ENCODE assay signal across 17 cellular contexts in genomic region chr2:142748559-142749099, GRCh38.
"Had no signal": no experiment of that assay in that cellular context is flagged by ENCODE, and none has a peak within 500 bp of the region (broad histone marks: within the 10 kb centered on the region; RNA-seq: fewer than 3 reads in every experiment).

No MANE protein-coding gene starts in this region.

- H3K27ac ChIP-seq: KMS-11, SJSA1, SK-N-MC had no signal

- H3K4me1 ChIP-seq: SJSA1 had no signal

- H3K9me3 ChIP-seq: SJSA1 had no signal

- H3K9ac ChIP-seq: KMS-11 had no signal

- H3K36me3 ChIP-seq: SJSA1 had no signal

- DNase-seq: Kasumi-1, MM.1S, NCI-H1092 treated with DMSO at 0.1 percent for 48 hours, NCI-H1436, NCI-H187, NCI-H2029, NCI-H2081 treated with DMSO at 0.1 percent for 48 hours, NCI-H2171, NCI-H524, NCI-H526 treated with DMSO at 0.1 percent for 48 hours, NCI-H748 treated with DMSO at 0.1 percent for 48 hours, Right ventricle myocardium superior, RPMI8226, SIG-M5 had no signal

- H3K4me2 ChIP-seq: KMS-11 had no signal

- H3K27me3 ChIP-seq: SJSA1 had no signal

- H3K4me3 ChIP-seq: SJSA1, SK-N-MC had no signal
